Comparison of ENCODE assay signal across 8 cellular contexts in the genomic region with DNA sequence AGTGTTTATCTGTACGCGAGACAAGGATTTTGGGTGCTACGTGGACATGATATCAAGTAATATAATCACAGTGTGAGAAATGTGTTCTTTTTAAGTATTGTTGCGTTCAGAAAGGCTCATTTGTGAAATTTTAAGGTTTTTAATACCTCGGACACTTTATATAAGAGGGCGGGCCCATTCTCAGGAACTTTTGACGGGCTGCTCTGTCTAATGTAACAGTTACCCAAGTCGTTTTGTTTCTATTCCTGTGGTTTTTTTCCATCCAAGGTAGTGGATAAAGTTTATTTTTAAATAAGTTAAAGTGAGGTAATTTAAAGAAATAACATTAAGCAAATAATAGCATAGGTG. TPM values are rescaled to one million over a fixed set of nuclear protein-coding genes. Genes with fewer than 3 reads are reported as not detected.
DNase-seq lines count a peak whose midpoint lies in the region; ATAC-seq, FAIRE-seq and TF ChIP-seq lines count a peak whose summit lies in the region.

No MANE protein-coding gene starts in this region.

- H3K27me3 ChIP-seq in BE2C, result 0 out of 2 replicates have a peak, but pooled peaks cover 3% of the 10 kb centered on the region
- peaks cover 19% of the 10 kb centered on the region for H3K27me3 ChIP-seq in ectodermal cell (ENCODE audit: control insufficient read depth, insufficient read depth, low read length, poor library complexity, severe bottlenecking)

- peaks cover 15% of the 10 kb centered on the region for H3K36me3 Mint-ChIP-seq in nephron (ENCODE audit: low read depth)

- H3K4me1 ChIP-seq in BE2C, result no peaks in the 10 kb centered on the region; the same call in 1 of the 2 replicates
- H3K4me1 ChIP-seq in ectodermal cell (ENCODE audit: control insufficient read depth, insufficient read depth, low read length), result peaks cover 7% of the 10 kb centered on the region

- no peaks in the 10 kb centered on the region for H3K9me3 ChIP-seq in BE2C
- no peaks in the 10 kb centered on the region for H3K9me3 ChIP-seq in ectodermal cell (ENCODE audit: control insufficient read depth, low read length)

- peak overlapping the region; percentile 98 to 99 (median 98) for H3K4me3 Mint-ChIP-seq in nephron

- H3K36me3 ChIP-seq in BE2C, result peaks cover 25% of the 10 kb centered on the region
- peaks cover 6% of the 10 kb centered on the region for H3K36me3 ChIP-seq in ectodermal cell (ENCODE audit: control insufficient read depth, insufficient read depth, low read length)

- H3K4me3 ChIP-seq in BE2C (ENCODE audit: low read depth, low read length) (peak overlapping the region; percentile 94), NB4 (ENCODE audit: low read depth, low read length) (peak overlapping the region; percentile 99), ectodermal cell (ENCODE audit: insufficient read depth, low read depth, low read length) (peak overlapping the region; percentile 96)

- H3K4me1 Mint-ChIP-seq in nephron, result peaks cover 30% of the 10 kb centered on the region

- peak overlapping the region; percentile 95 to 99 (median 99) for H3K27ac Mint-ChIP-seq in nephron

- no peak for DNase-seq in BE2C
- no peak for DNase-seq in NB4 (ENCODE audit: low read depth)
- DNase-seq in NK-92 (lab: John Stamatoyannopoulos, UW; ENCODE audit: unreplicated experiment), result no peak
- DNase-seq in frontal cortex (ENCODE audit: low spot score in 2 of 2), result no peak
- no peak for DNase-seq in putamen (ENCODE audit: low spot score)

- WGBS in ectodermal cell, 2 experiments, result 1% methylated on average over 8 of the region's 8 CpGs

- no peaks in the 10 kb centered on the region for H3K9me3 Mint-ChIP-seq in nephron

- no peak for ATAC-seq in HG02588 (IDR thresholded peaks at IDR 0.05; ENCODE audit: unreplicated experiment)

- TF ChIP-seq CTCF in BE2C (IDR thresholded peaks at IDR 0.05; ENCODE audit: low read depth, low read length) (no peak), NB4 (IDR thresholded peaks at IDR 0.05; ENCODE audit: low read depth, low read length) (no peak), nephron (IDR thresholded peaks at IDR 0.05; ENCODE audit: unreplicated experiment in 3 of 3) (no peak)

- no peak for TF ChIP-seq POLR2A in NB4 (IDR thresholded peaks at IDR 0.05; ENCODE audit: extremely low read depth, insufficient read length)

- H3K27ac ChIP-seq in ectodermal cell (ENCODE audit: insufficient read depth, low read depth, low read length, poor library complexity, severe bottlenecking), result peak overlapping the region; percentile 82

- H3K27me3 Mint-ChIP-seq in nephron (ENCODE audit: low read depth), result no peaks in the 10 kb centered on the region

- FAIRE-seq in frontal cortex (lab: Jason Lieb, UNC), result no peak

RNA-seq across cellular contexts. Expression of gene SRP19, which starts 0.5 kb away (rescaled TPM):
- 54.1 TPM for polyA plus RNA-seq in BE2C (2012; ENCODE audit: insufficient read depth, insufficient read length, low read depth)
- 93.5 TPM for polyA plus RNA-seq in ectodermal cell (2013, experiment 1 of 4)
- 90.3 TPM for polyA plus RNA-seq in ectodermal cell (2013, experiment 2 of 4)
- 75.3 TPM for polyA plus RNA-seq in ectodermal cell (2013, experiment 3 of 4)
- polyA plus RNA-seq in ectodermal cell (2013, experiment 4 of 4), result 73.2 TPM
- total RNA-seq in frontal cortex, result 39.1 TPM
